Comparison of ENCODE assay signal across 8 cellular contexts in genomic region chr17:62062936-62063335, GRCh38. TPM values are rescaled to one million over a fixed set of nuclear protein-coding genes. Genes with fewer than 3 reads are reported as not detected.
DNase-seq lines count a peak whose midpoint lies in the region; ATAC-seq and TF ChIP-seq lines count a peak whose summit lies in the region.

No MANE protein-coding gene starts in this region.

- TF ChIP-seq CTCF in Caco-2 (IDR thresholded peaks at IDR 0.05; ENCODE audit: insufficient read depth in 1 of 2, low read depth in 1 of 2, low read length in 1 of 2, severe bottlenecking in 1 of 2, unreplicated experiment in 1 of 2) (no peak), OCI-LY1 (IDR thresholded peaks at IDR 0.05; ENCODE audit: low read length) (no peak), endodermal cell (conservative IDR thresholded peaks at IDR 0.05) (no peak)

- CTCF ChIA-PET in Caco-2 (lab: Charles Lee) = no interaction called here

- H3K27ac Mint-ChIP-seq in Caco-2 (ENCODE audit: unreplicated experiment) = peak overlapping the region; percentile 11
- H3K27ac Mint-ChIP-seq in endodermal cell = no peak overlapping the region

- BruUV-seq in Caco-2 (replicated peaks; lab: Mats Ljungman, UMichigan) = no TSS peak

- H4K20me1 ChIP-seq in OCI-LY1 (ENCODE audit: insufficient read depth, low read length) = no peaks in the 10 kb centered on the region

- H3K9me3 ChIP-seq in Caco-2 (no peaks in the 10 kb centered on the region), OCI-LY1 (ENCODE audit: low read length) (no peaks in the 10 kb centered on the region), endodermal cell (ENCODE audit: control insufficient read depth, low read length) (no peaks in the 10 kb centered on the region), neuron (ENCODE audit: low read length) (no peaks in the 10 kb centered on the region)

- POLR2A ChIA-PET in Caco-2 (lab: Charles Lee) = no interaction called here

- peak overlapping the region; percentile 95 for H3K4me2 ChIP-seq in OCI-LY1 (ENCODE audit: low read length)

- H3K27ac ChIP-seq in OCI-LY1 (ENCODE audit: low read depth, low read length, poor library complexity, severe bottlenecking) = peak overlapping the region; percentile 76
- no peak overlapping the region for H3K27ac ChIP-seq in endodermal cell (ENCODE audit: low read depth, low read length)

- no peak for ATAC-seq in GM19324 (IDR thresholded peaks at IDR 0.05; ENCODE audit: low FRiP score, unreplicated experiment)
- no peak for ATAC-seq in GM21515 (IDR thresholded peaks at IDR 0.05; ENCODE audit: unreplicated experiment)
- no peak for ATAC-seq in HG02870 (IDR thresholded peaks at IDR 0.05; ENCODE audit: unreplicated experiment)

- 76 to 87% methylated on average over 3 of the region's 3 CpGs for WGBS in endodermal cell (ENCODE audit: insufficient coverage in 1 of 2, insufficient read length in 1 of 2), 2 experiments

- DNase-seq in Caco-2 = no peak
- no peak for DNase-seq in endodermal cell
- no peak for DNase-seq in hippocampal formation (lab: John Stamatoyannopoulos, UW)

- peaks cover 25% of the 10 kb centered on the region for H3K4me1 ChIP-seq in Caco-2
- H3K4me1 ChIP-seq in OCI-LY1 (ENCODE audit: insufficient read depth, low read length, severe bottlenecking) = peaks cover 28% of the 10 kb centered on the region
- no peaks in the 10 kb centered on the region for H3K4me1 ChIP-seq in endodermal cell (ENCODE audit: control insufficient read depth, insufficient read depth, low read length)
- H3K4me1 ChIP-seq in neuron (ENCODE audit: insufficient read depth, low read length) = peaks cover 33% of the 10 kb centered on the region

- H3K36me3 ChIP-seq in Caco-2 (ENCODE audit: control insufficient read depth, insufficient read depth, low read length) (no peaks in the 10 kb centered on the region), OCI-LY1 (ENCODE audit: insufficient read depth, low read length) (peaks cover 48% of the 10 kb centered on the region), endodermal cell (ENCODE audit: control insufficient read depth, insufficient read depth, low read length) (peaks cover 31% of the 10 kb centered on the region), neuron (ENCODE audit: insufficient read depth, low read length) (peaks cover 32% of the 10 kb centered on the region)

- no peaks in the 10 kb centered on the region for H3K9me3 Mint-ChIP-seq in Caco-2 (ENCODE audit: unreplicated experiment)
- no peaks in the 10 kb centered on the region for H3K9me3 Mint-ChIP-seq in endodermal cell

- intact Hi-C loops in Caco-2 (cut with micrococcal nuclease; ENCODE audit: unreplicated experiment) = loop anchor here (5.0 to 10.0 kb wide), 2 partner anchors 138 to 164 kb away; partner anchors contain the start of gene INTS2

- peaks cover 69% of the 10 kb centered on the region for H3K79me2 ChIP-seq in OCI-LY1 (ENCODE audit: insufficient read depth, low read length)

- H3K4me3 ChIP-seq in Caco-2 (ENCODE audit: low read depth, low read length) = peak overlapping the region; percentile 13; the same call in 1 of the 2 replicates
- H3K4me3 ChIP-seq in OCI-LY1 (ENCODE audit: low read depth, low read length, poor library complexity, severe bottlenecking) = peak overlapping the region; percentile 96
- peak overlapping the region; percentile 95 for H3K4me3 ChIP-seq in endodermal cell (ENCODE audit: low read length)
- peak overlapping the region; percentile 92 for H3K4me3 ChIP-seq in neuron (ENCODE audit: low read length)

- no peaks in the 10 kb centered on the region for H3K27me3 Mint-ChIP-seq in Caco-2 (ENCODE audit: insufficient read depth, unreplicated experiment)
- no peaks in the 10 kb centered on the region for H3K27me3 Mint-ChIP-seq in endodermal cell (ENCODE audit: insufficient read depth)

- H3K36me3 Mint-ChIP-seq in Caco-2 (ENCODE audit: insufficient read depth, unreplicated experiment) (peaks cover 73% of the 10 kb centered on the region), endodermal cell (ENCODE audit: low read depth) (peaks cover 29% of the 10 kb centered on the region)

- H3K4me1 Mint-ChIP-seq in Caco-2 (ENCODE audit: low read depth, unreplicated experiment) (peaks cover 27% of the 10 kb centered on the region), endodermal cell (peaks cover 38% of the 10 kb centered on the region)

- no peaks in the 10 kb centered on the region for H3K27me3 ChIP-seq in Caco-2 (replicated peaks; ENCODE audit: control insufficient read depth, insufficient read depth, low read length)
- no peaks in the 10 kb centered on the region for H3K27me3 ChIP-seq in OCI-LY1 (ENCODE audit: insufficient read depth, low read length)
- H3K27me3 ChIP-seq in endodermal cell (ENCODE audit: control insufficient read depth, insufficient read depth, low read length, poor library complexity, severe bottlenecking) = no peaks in the 10 kb centered on the region
- H3K27me3 ChIP-seq in neuron (ENCODE audit: insufficient read depth, low read length) = no peaks in the 10 kb centered on the region

- no peaks in the 10 kb centered on the region for H3F3A ChIP-seq in OCI-LY1 (ENCODE audit: insufficient read depth, low read length)

- H3K9me2 ChIP-seq in OCI-LY1 (ENCODE audit: low read depth, low read length) = no peaks in the 10 kb centered on the region

- peak overlapping the region; percentile 77 for H3K9ac ChIP-seq in OCI-LY1 (ENCODE audit: low read length)
- peak overlapping the region; percentile 77 for H3K9ac ChIP-seq in endodermal cell (ENCODE audit: extremely low read depth, low read length, poor library complexity, severe bottlenecking)

- H2AFZ ChIP-seq in OCI-LY1 (ENCODE audit: low read length) (no peak overlapping the region), neuron (ENCODE audit: low read depth, low read length) (no peak overlapping the region)

- peak overlapping the region; percentile 91 for H3K4me3 Mint-ChIP-seq in Caco-2 (ENCODE audit: unreplicated experiment)
- peak overlapping the region; percentile 89 for H3K4me3 Mint-ChIP-seq in endodermal cell

RNA-seq across cellular contexts. Expression of gene MED13, which starts 2.1 kb away (rescaled TPM):
- total RNA-seq in Caco-2 (2022) (77.6 and 79.6 TPM in 2 replicates), endodermal cell (10 to 100 TPM; 66.0 to 67.7 TPM)
- 26.6 TPM for polyA plus RNA-seq in endodermal cell (2013, experiment 1 of 2)
- 31.0 TPM for polyA plus RNA-seq in endodermal cell (2013, experiment 2 of 2)

Comparison
In these comparisons a context has a peak if more than half of its experiments do, and no peak if none do; other contexts are left out.
1. H3K4me3 ChIP-seq: peak in every context shown above with its lines; median percentile 96 in OCI-LY1; 95 in endodermal cell; 92 in neuron; 13 in Caco-2.